ENCODE assay signal across 5 cellular contexts in genomic region chr10:21010615-21011014, GRCh38.
"Had no signal": no experiment of that assay in that cellular context is flagged by ENCODE, and none has a peak within 500 bp of the region (broad histone marks: within the 10 kb centered on the region; RNA-seq: fewer than 3 reads in every experiment).

No MANE protein-coding gene starts in this region.

- ATAC-seq: GM23338, HepG2 had no signal

- H2AFZ ChIP-seq: GM23338 had no signal

- H3K9me3 Mint-ChIP-seq: GM23338, H9, IgD-negative memory B cell had no signal

- H3K4me3 ChIP-seq: GM23338 had no signal

- H3K4me3 Mint-ChIP-seq: GM23338, H9, IgD-negative memory B cell had no signal

- H3K4me1 Mint-ChIP-seq: GM23338, IgD-negative memory B cell had no signal

- H3K36me3 Mint-ChIP-seq: IgD-negative memory B cell had no signal

- DNase-seq: H9, HCEC 1CT had no signal

- H3K27me3 Mint-ChIP-seq: IgD-negative memory B cell had no signal

- H3K4me2 ChIP-seq: GM23338 had no signal

- H3K27ac Mint-ChIP-seq: GM23338, H9, IgD-negative memory B cell had no signal
